In the genomic region with DNA sequence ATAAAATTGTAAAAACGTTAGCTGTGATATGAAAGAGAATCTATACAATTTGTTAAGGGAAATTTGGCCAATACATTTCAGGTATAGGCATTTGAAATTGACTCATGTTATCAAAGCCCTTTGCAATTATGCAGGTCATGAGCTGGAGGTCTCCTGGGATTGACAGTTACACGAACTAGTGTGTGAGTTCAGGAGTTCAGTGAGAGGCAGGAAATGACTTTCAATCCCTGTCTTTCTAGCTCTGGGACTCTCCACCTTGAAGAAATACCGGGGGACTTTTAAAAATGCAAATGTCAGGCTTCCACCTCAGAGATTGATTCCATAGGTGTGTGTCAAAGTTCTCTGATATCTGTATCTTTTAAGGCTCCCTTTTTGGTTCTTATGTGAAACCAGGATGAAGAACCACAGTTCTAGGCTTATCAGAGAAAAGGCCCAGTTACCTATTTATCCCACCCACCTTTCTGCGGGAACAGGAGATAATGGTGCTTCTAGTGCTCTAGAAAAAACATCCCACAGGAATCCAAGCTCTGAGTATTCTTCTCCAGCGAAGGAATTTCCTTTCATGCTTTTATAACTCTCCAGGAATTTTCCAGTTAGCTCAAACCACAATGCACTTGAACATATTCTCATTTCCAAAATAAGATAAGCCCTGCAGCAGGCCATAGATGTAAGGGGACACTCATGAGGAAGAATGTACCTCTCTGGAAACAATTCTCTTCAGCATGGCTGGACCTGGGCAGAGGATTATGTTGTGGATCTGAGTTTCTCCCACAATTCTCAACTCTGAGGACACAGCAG, we compare ENCODE assay signal across 22 cellular contexts.
DNase-seq lines count a peak whose midpoint lies in the region; ATAC-seq and TF ChIP-seq lines count a peak whose summit lies in the region.
"Had no signal": no experiment of that assay in that cellular context is flagged by ENCODE, and none has a peak within 500 bp of the region (broad histone marks: within the 10 kb centered on the region; RNA-seq: fewer than 3 reads in every experiment).

No MANE protein-coding gene starts in this region.

- ATAC-seq in GM19463 (IDR thresholded peaks at IDR 0.05; ENCODE audit: unreplicated experiment) (peak; percentile 58), HG03565 (IDR thresholded peaks at IDR 0.05; ENCODE audit: unreplicated experiment) (peak; percentile 62), GM18519 (IDR thresholded peaks at IDR 0.05; ENCODE audit: low FRiP score, unreplicated experiment) (no peak)
- ATAC-seq: A549; activated naive CD8-positive, alpha-beta T cell treated with anti-CD3 and anti-CD28 coated beads, Interleukin-2, amount 50 U/mL, for 24 hours; gastroesophageal sphincter; stimulated activated naive CD8-positive, alpha-beta T cell treated with anti-CD3 and anti-CD28 coated beads, Interleukin-15, amount 100 ng/mL, for 72 hours had no signal

- TF ChIP-seq CTCF in AG10803 (conservative IDR thresholded peaks at IDR 0.05; ENCODE audit: low read length) (no peak), fibroblast of pulmonary artery (IDR thresholded peaks at IDR 0.05; ENCODE audit: low read length, missing control alignments) (no peak)

- H3K4me3 ChIP-seq in AG10803 (ENCODE audit: low read length) (no peak overlapping the region), fibroblast of pulmonary artery (replicated peaks; ENCODE audit: low read depth, low read length) (no peak overlapping the region)
- H3K4me3 ChIP-seq: A549, gastroesophageal sphincter, upper lobe of left lung had no signal

- DNase-seq in AG10803 (ENCODE audit: low read depth): peak; percentile 11
- DNase-seq in fibroblast of pulmonary artery (ENCODE audit: low read depth): peak; percentile 36
- DNase-seq in NCI-H2227 (lab: John Stamatoyannopoulos, UW; ENCODE audit: unreplicated experiment): no peak
- no peak for DNase-seq in cerebellar cortex (ENCODE audit: low spot score)
- no peak for DNase-seq in cerebellum (ENCODE audit: low spot score)
- DNase-seq: activated CD4-positive, alpha-beta T cell treated with anti-CD3 and anti-CD28 coated beads for 4 hours; activated CD8-positive, alpha-beta memory T cell treated with anti-CD3 and anti-CD28 coated beads, Interleukin-2, amount 50 U/mL, for 4 hours; activated naive CD8-positive, alpha-beta T cell treated with anti-CD3 and anti-CD28 coated beads, Interleukin-2, amount 50 U/mL, for 24 hours; CD4-positive, CD25-positive, alpha-beta regulatory T cell; GF-D8; GOT3; KG1; NCI-H2081; NCI-H510A treated with DMSO at 0.1 percent for 48 hours; stimulated activated CD4-positive, alpha-beta T cell treated with anti-CD3 and anti-CD28 coated beads, Interleukin-2, amount 100 ng/mL, for 24 hours; stimulated activated naive CD8-positive, alpha-beta T cell treated with anti-CD3 and anti-CD28 coated beads, Interleukin-15, amount 100 ng/mL, for 72 hours; upper lobe of left lung had no signal

Comparison
In these comparisons a context has a peak if more than half of its experiments do, and no peak if none do; other contexts are left out.
1. DNase-seq: peak in AG10803 (single experiment) and fibroblast of pulmonary artery (single experiment); none in NCI-H2227 (single experiment), cerebellar cortex (single experiment) and cerebellum (single experiment).